Comparison of ENCODE assay signal across 9 cellular contexts in genomic region chr2:201452856-201453643, GRCh38. TPM values are rescaled to one million over a fixed set of nuclear protein-coding genes. Genes with fewer than 3 reads are reported as not detected.
DNase-seq lines count a peak whose midpoint lies in the region; ATAC-seq and TF ChIP-seq lines count a peak whose summit lies in the region.
"Had no signal": no experiment of that assay in that cellular context is flagged by ENCODE, and none has a peak within 500 bp of the region (broad histone marks: within the 10 kb centered on the region; RNA-seq: fewer than 3 reads in every experiment).

No MANE protein-coding gene starts in this region.

- H3K4me1 Mint-ChIP-seq in endothelial cell (ENCODE audit: unreplicated experiment): peaks cover 7% of the 10 kb centered on the region

- H3K4me3 ChIP-seq in DOHH2 (ENCODE audit: low read length) (no peak overlapping the region; the same call in 1 of the 2 replicates), OCI-LY7 (ENCODE audit: low read depth, low read length, poor library complexity, severe bottlenecking) (no peak overlapping the region), osteoblast (ENCODE audit: insufficient read depth, low read length) (peak overlapping the region; percentile 98)

- H3K9me2 ChIP-seq in DOHH2 (replicated peaks; ENCODE audit: control insufficient read depth, low read length): no peaks in the 10 kb centered on the region
- no peaks in the 10 kb centered on the region for H3K9me2 ChIP-seq in OCI-LY7 (ENCODE audit: insufficient read depth, low read length)

- DNase-seq in OCI-LY7 (ENCODE audit: low spot score): no peak
- no peak for DNase-seq in endothelial cell (ENCODE audit: low spot score)
- DNase-seq in osteoblast (ENCODE audit: insufficient read length, low spot score, missing footprints): peak; percentile 45
- DNase-seq in NCI-H226: no peak
- no peak for DNase-seq in HEK293T (ENCODE audit: extremely low spot score)
- DNase-seq in T1000 (lab: John Stamatoyannopoulos, UW): no peak
- DNase-seq: stimulated activated naive CD4-positive, alpha-beta T cell treated with Interleukin-2 at 50 U/mL for 16 hours had no signal

- ATAC-seq in HG02759 (IDR thresholded peaks at IDR 0.05; ENCODE audit: unreplicated experiment): no peak

- H3K4me1 ChIP-seq in DOHH2 (ENCODE audit: control insufficient read depth, low read length) (peaks cover 10% of the 10 kb centered on the region), OCI-LY7 (ENCODE audit: insufficient read depth, low read length, poor library complexity, severe bottlenecking) (peaks cover 14% of the 10 kb centered on the region), osteoblast (ENCODE audit: insufficient read depth, low read length) (peaks cover 8% of the 10 kb centered on the region)

- no peak overlapping the region for H3K27ac Mint-ChIP-seq in endothelial cell (ENCODE audit: unreplicated experiment)

- peaks cover 5% of the 10 kb centered on the region for H3K36me3 Mint-ChIP-seq in endothelial cell (ENCODE audit: low read depth, unreplicated experiment)

- peak overlapping the region; percentile 96 for H3K4me3 Mint-ChIP-seq in endothelial cell (ENCODE audit: unreplicated experiment)

- intact Hi-C loops in OCI-LY7 (cut with micrococcal nuclease; ENCODE audit: unreplicated experiment): loop anchor here (5.0 kb wide), 2 partner anchors 221 to 641 kb away; partner anchors contain the start of gene BZW1

- peaks cover 8% of the 10 kb centered on the region for H3K79me2 ChIP-seq in DOHH2 (ENCODE audit: control insufficient read depth, low read length)
- peaks cover 7% of the 10 kb centered on the region for H3K79me2 ChIP-seq in OCI-LY7 (ENCODE audit: insufficient read depth, low read depth, low read length)
- H3K79me2 ChIP-seq in osteoblast (ENCODE audit: insufficient read depth, low read length): peaks cover 51% of the 10 kb centered on the region

- H2AFZ ChIP-seq in OCI-LY7 (ENCODE audit: low read length) (peak overlapping the region; percentile 48; the same call in 1 of the 2 replicates), osteoblast (ENCODE audit: low read length) (no peak overlapping the region)

- peaks cover 14% of the 10 kb centered on the region for H3K27me3 ChIP-seq in DOHH2 (ENCODE audit: control insufficient read depth, low read length)
- H3K27me3 ChIP-seq in osteoblast (ENCODE audit: insufficient read depth, low read length): no peaks in the 10 kb centered on the region

- H3K9me3 Mint-ChIP-seq in endothelial cell (ENCODE audit: unreplicated experiment): no peaks in the 10 kb centered on the region

- H4K20me1 ChIP-seq in DOHH2 (ENCODE audit: control insufficient read depth, insufficient read depth, low read depth, low read length) (no peaks in the 10 kb centered on the region), OCI-LY7 (ENCODE audit: insufficient read depth, low read length) (no peaks in the 10 kb centered on the region), osteoblast (ENCODE audit: insufficient read depth, low read length) (peaks cover 1% of the 10 kb centered on the region)

- H3F3A ChIP-seq in DOHH2 (ENCODE audit: control insufficient read depth, insufficient read depth): no peaks in the 10 kb centered on the region

- peaks cover 3% of the 10 kb centered on the region for H3K27me3 Mint-ChIP-seq in endothelial cell (ENCODE audit: unreplicated experiment)

- H3K36me3 ChIP-seq in DOHH2 (ENCODE audit: control insufficient read depth, low read length) (no peaks in the 10 kb centered on the region), OCI-LY7 (ENCODE audit: insufficient read depth, low read length) (no peaks in the 10 kb centered on the region), osteoblast (ENCODE audit: insufficient read depth, low read length) (peaks cover 24% of the 10 kb centered on the region)

- H3K4me2 ChIP-seq in DOHH2 (ENCODE audit: low read length) (peak overlapping the region; percentile 72), OCI-LY7 (ENCODE audit: low read length) (peak overlapping the region; percentile 68; the same call in 1 of the 2 replicates), osteoblast (ENCODE audit: insufficient read depth, low read length) (peak overlapping the region; percentile 81)

- BruUV-seq in OCI-LY7 (replicated peaks; lab: Mats Ljungman, UMichigan): no TSS peak

- TF ChIP-seq CTCF in DOHH2 (IDR thresholded peaks at IDR 0.05; ENCODE audit: low read depth, low read length, poor library complexity, severe bottlenecking): no peak
- TF ChIP-seq CTCF in OCI-LY7 (conservative IDR thresholded peaks at IDR 0.05; ENCODE audit: low read length): no peak
- TF ChIP-seq CTCF in endothelial cell (IDR thresholded peaks at IDR 0.05; ENCODE audit: unreplicated experiment): no peak
- TF ChIP-seq CTCF in osteoblast (IDR thresholded peaks at IDR 0.05; ENCODE audit: extremely low read depth, low read depth, low read length): no peak

- CTCF ChIA-PET in OCI-LY7 (lab: Charles Lee; ENCODE audit: unreplicated experiment) (no interaction called here), HEK293T (lab: Yijun Ruan, JAX) (no interaction called here)

- H3K27ac ChIP-seq in DOHH2 (ENCODE audit: low read depth, low read length) (no peak overlapping the region), OCI-LY7 (ENCODE audit: low read depth, low read length, poor library complexity, severe bottlenecking) (no peak overlapping the region), osteoblast (ENCODE audit: low read depth, low read length) (no peak overlapping the region)

- H3K9me3 ChIP-seq in DOHH2 (ENCODE audit: control insufficient read depth, insufficient read depth, low read length): no peaks in the 10 kb centered on the region
- no peaks in the 10 kb centered on the region for H3K9me3 ChIP-seq in OCI-LY7 (ENCODE audit: low read length)
- no peaks in the 10 kb centered on the region for H3K9me3 ChIP-seq in osteoblast (ENCODE audit: low read depth, low read length)

- POLR2A ChIA-PET in OCI-LY7 (lab: Charles Lee): interaction anchor here (0.5 to 1.0 kb wide), 3 partner anchors 12 to 1623 kb away, joined by 4 read pairs; no protein-coding TSS in a partner anchor
- POLR2A ChIA-PET in HEK293T (lab: Yijun Ruan, JAX): no interaction called here

TF ChIP-seq in HEK293T, 16 proteins besides CTCF, POLR2A, EP300 and RAD21:
- no peak for TF ChIP-seq ZNF384 (IDR thresholded peaks at IDR 0.05)
- TF ChIP-seq, protein P1, sequence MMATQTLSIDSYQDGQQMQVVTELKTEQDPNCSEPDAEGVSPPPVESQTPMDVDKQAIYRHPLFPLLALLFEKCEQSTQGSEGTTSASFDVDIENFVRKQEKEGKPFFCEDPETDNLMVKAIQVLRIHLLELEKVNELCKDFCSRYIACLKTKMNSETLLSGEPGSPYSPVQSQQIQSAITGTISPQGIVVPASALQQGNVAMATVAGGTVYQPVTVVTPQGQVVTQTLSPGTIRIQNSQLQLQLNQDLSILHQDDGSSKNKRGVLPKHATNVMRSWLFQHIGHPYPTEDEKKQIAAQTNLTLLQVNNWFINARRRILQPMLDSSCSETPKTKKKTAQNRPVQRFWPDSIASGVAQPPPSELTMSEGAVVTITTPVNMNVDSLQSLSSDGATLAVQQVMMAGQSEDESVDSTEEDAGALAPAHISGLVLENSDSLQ (IDR thresholded peaks at IDR 0.05): no peak
- no peak for TF ChIP-seq SP1 (IDR thresholded peaks at IDR 0.05)

RNA-seq across cellular contexts. Expression of gene STRADB, which starts 1.5 kb away (rescaled TPM):
- total RNA-seq in OCI-LY7 (2014; rRNA removed; shearing (Covaris generic)): 8.4 and 11.9 TPM in 2 replicates
- total RNA-seq in OCI-LY7 (2022) (21.4 and 23.4 TPM in 2 replicates), endothelial cell (ENCODE audit: unreplicated experiment) (18.5 TPM), osteoblast (43.1 and 55.7 TPM in 2 replicates)

RNA-seq across cellular contexts. Expression of gene TRAK2, which starts 1.8 kb away (rescaled TPM):
- total RNA-seq in OCI-LY7 (2014; rRNA removed; shearing (Covaris generic)): 4.9 and 7.1 TPM in 2 replicates
- 11.3 and 11.9 TPM in 2 replicates for total RNA-seq in OCI-LY7 (2022)
- 18.4 TPM for total RNA-seq in endothelial cell (ENCODE audit: unreplicated experiment)
- total RNA-seq in osteoblast: 56.8 and 66.3 TPM in 2 replicates
